9 cellular contexts compared by ENCODE assay signal in genomic region chr11:57248780-57249383, GRCh38. TPM values are rescaled to one million over a fixed set of nuclear protein-coding genes. Genes with fewer than 3 reads are reported as not detected.
A peak's percentile ranks its signal among the peaks of the same experiment; 100 is the strongest.
DNase-seq lines count a peak whose midpoint lies in the region; ATAC-seq, FAIRE-seq and TF ChIP-seq lines count a peak whose summit lies in the region.
"Had no signal": no experiment of that assay in that cellular context is flagged by ENCODE, and none has a peak within 500 bp of the region (broad histone marks: within the 10 kb centered on the region; RNA-seq: fewer than 3 reads in every experiment).

No MANE protein-coding gene starts in this region.

- no peaks in the 10 kb centered on the region for H3K9me3 ChIP-seq in DOHH2 (ENCODE audit: control insufficient read depth, insufficient read depth, low read length)
- no peaks in the 10 kb centered on the region for H3K9me3 ChIP-seq in Panc1 (ENCODE audit: control insufficient read depth, insufficient read depth, low read depth, low read length)

- no peaks in the 10 kb centered on the region for H3K9me3 Mint-ChIP-seq in stimulated activated naive CD8-positive, alpha-beta T cell treated with anti-CD3 and anti-CD28 coated beads, Interleukin-15, amount 100 ng/mL, for 72 hours
- H3K9me3 Mint-ChIP-seq: T-helper 1 cell treated with Interleukin-12 subunit alpha and Interleukin-12 subunit beta and Interleukin-4 antibody, amounts not matched to agents 30 μg/mL and 1 μg/mL, for 36 hours had no signal

- ATAC-seq in GM19452 (IDR thresholded peaks at IDR 0.05; ENCODE audit: unreplicated experiment): peak; percentile 57
- ATAC-seq in Panc1: peak; percentile 96
- ATAC-seq in left colon: peak; percentile 91
- peak; percentile 77 for ATAC-seq in stimulated activated naive CD8-positive, alpha-beta T cell treated with anti-CD3 and anti-CD28 coated beads, Interleukin-15, amount 100 ng/mL, for 72 hours

- H3K36me3 ChIP-seq in DOHH2 (ENCODE audit: control insufficient read depth, low read length) (no peaks in the 10 kb centered on the region), Panc1 (ENCODE audit: control insufficient read depth, insufficient read depth, low read length) (no peaks in the 10 kb centered on the region), bronchial epithelial cell (ENCODE audit: control insufficient read depth, insufficient read depth, low read length) (no peaks in the 10 kb centered on the region)

- POLR2A ChIA-PET in Panc1 (lab: Charles Lee): no interaction called here

- TF ChIP-seq CTCF in DOHH2 (IDR thresholded peaks at IDR 0.05; ENCODE audit: low read depth, low read length, poor library complexity, severe bottlenecking): peak; percentile 45
- no peak; the same call in 1 of the 2 replicates for TF ChIP-seq CTCF in Panc1 (IDR thresholded peaks at IDR 0.05)
- peak; percentile 91 for TF ChIP-seq CTCF in bronchial epithelial cell (IDR thresholded peaks at IDR 0.05; ENCODE audit: insufficient read depth, low read length, severe bottlenecking)

- peak; percentile 93 for FAIRE-seq in bronchial epithelial cell (lab: Jason Lieb, UNC)

- no peak overlapping the region for H3K4me2 ChIP-seq in DOHH2 (ENCODE audit: low read length)

- no TSS peak for BruUV-seq in Panc1 (replicated peaks; lab: Mats Ljungman, UMichigan)

- H3K4me1 Mint-ChIP-seq in stimulated activated naive CD8-positive, alpha-beta T cell treated with anti-CD3 and anti-CD28 coated beads, Interleukin-15, amount 100 ng/mL, for 72 hours: peaks cover 11% of the 10 kb centered on the region

- no peak overlapping the region for H3K4me3 ChIP-seq in DOHH2 (ENCODE audit: low read length)
- no peak overlapping the region for H3K4me3 ChIP-seq in Panc1 (ENCODE audit: low read depth in 2 of 2, low read length in 2 of 2)
- no peak overlapping the region for H3K4me3 ChIP-seq in bronchial epithelial cell (ENCODE audit: low read depth, low read length)

- H3K27ac Mint-ChIP-seq in stimulated activated naive CD8-positive, alpha-beta T cell treated with anti-CD3 and anti-CD28 coated beads, Interleukin-15, amount 100 ng/mL, for 72 hours: no peak overlapping the region
- H3K27ac Mint-ChIP-seq: T-helper 1 cell treated with Interleukin-12 subunit alpha and Interleukin-12 subunit beta and Interleukin-4 antibody, amounts not matched to agents 30 μg/mL and 1 μg/mL, for 36 hours had no signal

- DNase-seq in HS-27A (ENCODE audit: low read depth) (peak; percentile 40), Panc1 (ENCODE audit: low read depth, low spot score) (peak; percentile 33), bronchial epithelial cell (ENCODE audit: low read depth) (peak; percentile 63), left colon (peak; percentile 54 to 67), NCI-H128 (lab: John Stamatoyannopoulos, UW; ENCODE audit: unreplicated experiment) (no peak)
- DNase-seq in stimulated activated naive CD8-positive, alpha-beta T cell treated with anti-CD3 and anti-CD28 coated beads, Interleukin-15, amount 100 ng/mL, for 72 hours: peak; percentile 16 to 27

- in situ Hi-C loops in Panc1 (cut with HindIII; ENCODE audit: low pct_unique_long_range_greater_than_20kb, low sequenced_read_pairs): no loop called here

- CTCF ChIA-PET in Panc1 (lab: Charles Lee): interaction anchor here (0.6 to 3.1 kb wide), 9 partner anchors 8 to 632 kb away, joined by 3 to 34 read pairs (median 7); no protein-coding TSS in a partner anchor

- H3K9me2 ChIP-seq in DOHH2 (replicated peaks; ENCODE audit: control insufficient read depth, low read length): no peaks in the 10 kb centered on the region

- H3K27ac ChIP-seq in DOHH2 (ENCODE audit: low read depth, low read length): no peak overlapping the region
- no peak overlapping the region for H3K27ac ChIP-seq in Panc1 (ENCODE audit: low read length)

- H3K79me2 ChIP-seq in DOHH2 (ENCODE audit: control insufficient read depth, low read length): no peaks in the 10 kb centered on the region

- H3K4me1 ChIP-seq in DOHH2 (ENCODE audit: control insufficient read depth, low read length) (peaks cover 5% of the 10 kb centered on the region; the same call in 1 of the 2 replicates), Panc1 (ENCODE audit: control insufficient read depth, insufficient read depth, low read length) (no peaks in the 10 kb centered on the region; the same call in 1 of the 2 replicates)

- H3K27me3 ChIP-seq in DOHH2 (ENCODE audit: control insufficient read depth, low read length) (peaks cover 6% of the 10 kb centered on the region), Panc1 (ENCODE audit: control insufficient read depth, insufficient read depth, low read length) (peaks cover 5% of the 10 kb centered on the region; the same call in 1 of the 2 replicates), bronchial epithelial cell (ENCODE audit: control insufficient read depth, insufficient read depth, low read length) (no peaks in the 10 kb centered on the region)

- H3K4me3 Mint-ChIP-seq in stimulated activated naive CD8-positive, alpha-beta T cell treated with anti-CD3 and anti-CD28 coated beads, Interleukin-15, amount 100 ng/mL, for 72 hours: no peak overlapping the region
- H3K4me3 Mint-ChIP-seq: T-helper 1 cell treated with Interleukin-12 subunit alpha and Interleukin-12 subunit beta and Interleukin-4 antibody, amounts not matched to agents 30 μg/mL and 1 μg/mL, for 36 hours had no signal

- no peaks in the 10 kb centered on the region for H4K20me1 ChIP-seq in DOHH2 (ENCODE audit: control insufficient read depth, insufficient read depth, low read depth, low read length)

- peaks cover 30% of the 10 kb centered on the region for H3K27me3 Mint-ChIP-seq in stimulated activated naive CD8-positive, alpha-beta T cell treated with anti-CD3 and anti-CD28 coated beads, Interleukin-15, amount 100 ng/mL, for 72 hours

- no peaks in the 10 kb centered on the region for H3F3A ChIP-seq in DOHH2 (ENCODE audit: control insufficient read depth, insufficient read depth)

- intact Hi-C loops in Panc1 (cut with micrococcal nuclease; ENCODE audit: unreplicated experiment): loop anchor here (1.0 kb wide), 3 partner anchors 118 to 408 kb away; no protein-coding TSS in a partner anchor
- intact Hi-C loops in left colon (cut with DNase I, micrococcal nuclease): loop anchor here in 1 of 2 donors (2.0 to 5.0 kb wide), 2 partner anchors 132 to 408 kb away; no protein-coding TSS in a partner anchor

RNA-seq across cellular contexts. Expression of gene APLNR, which starts 11.8 kb away (rescaled TPM):
- total RNA-seq in Panc1 (2021; ENCODE audit: unreplicated experiment) (not detected), bronchial epithelial cell (not detected in 2 replicates), left colon (1 to 10 TPM; 3.5 to 3.6 TPM)
- polyA plus RNA-seq in Panc1 (2012; ENCODE audit: insufficient read length): 0.06 TPM
